ENCODE assay signal across 10 cellular contexts in the genomic region with DNA sequence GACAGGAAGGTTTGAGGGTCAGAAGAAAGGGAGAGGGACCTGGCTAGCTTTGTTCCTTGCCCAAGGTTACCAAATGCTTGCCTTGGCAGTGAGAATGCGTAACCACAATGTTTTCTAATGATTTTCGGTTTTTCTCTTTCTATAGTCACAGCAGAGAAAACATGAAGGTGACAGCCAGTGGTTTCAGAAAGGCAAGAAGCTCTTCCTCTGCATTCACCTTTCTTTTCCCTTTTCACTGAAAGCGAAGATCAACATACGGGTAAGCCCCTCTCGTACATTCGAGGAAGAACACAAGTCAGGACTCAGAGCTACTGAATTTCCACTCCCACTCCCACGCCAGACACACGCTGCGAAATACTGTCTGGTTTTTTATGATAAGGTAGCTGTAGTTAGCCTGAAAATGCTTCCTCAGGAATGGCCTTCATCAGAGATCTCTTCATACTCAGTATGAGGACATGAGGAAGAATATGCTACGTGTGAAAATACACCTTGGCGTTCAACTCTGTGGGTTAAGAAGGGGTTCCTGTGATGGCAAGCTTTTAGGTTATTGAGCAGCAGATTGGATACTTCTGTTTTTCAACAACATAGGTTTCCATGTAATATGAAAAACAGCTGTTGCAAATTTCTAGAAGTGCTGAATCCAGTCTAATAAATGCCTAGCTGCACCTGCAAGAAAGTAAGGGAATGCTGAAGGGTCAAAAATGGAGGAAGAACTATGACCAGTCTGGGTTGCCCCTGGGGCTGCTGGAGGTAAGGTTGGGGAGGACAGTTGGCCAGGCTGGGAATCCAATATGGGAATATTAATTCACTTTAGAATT. TPM values are rescaled to one million over a fixed set of nuclear protein-coding genes. Genes with fewer than 3 reads are reported as not detected.
DNase-seq lines count a peak whose midpoint lies in the region; ATAC-seq lines count a peak whose summit lies in the region.
"Had no signal": no experiment of that assay in that cellular context is flagged by ENCODE, and none has a peak within 500 bp of the region (broad histone marks: within the 10 kb centered on the region; RNA-seq: fewer than 3 reads in every experiment).

No MANE protein-coding gene starts in this region.

- H3K4me1 Mint-ChIP-seq in naive thymus-derived CD8-positive, alpha-beta T cell = peaks cover 10 to 41% (median 25%) of the 10 kb centered on the region in 4 donors

- peaks cover 0 to 11% (median 4%) of the 10 kb centered on the region in 3 donors for H3K36me3 Mint-ChIP-seq in naive thymus-derived CD8-positive, alpha-beta T cell

- peak overlapping the region in 6 of 10 donors; percentile 16 to 59 (median 30) for H3K4me3 Mint-ChIP-seq in naive thymus-derived CD8-positive, alpha-beta T cell

- no peak for DNase-seq in activated CD4-positive, CD25-positive, alpha-beta regulatory T cell (lab: John Stamatoyannopoulos, UW)
- no peak for DNase-seq in naive thymus-derived CD8-positive, alpha-beta T cell
- no peak for DNase-seq in NCI-H510A treated with DMSO at 0.1 percent for 48 hours (lab: John Stamatoyannopoulos, UW)
- DNase-seq in NK-92 (lab: John Stamatoyannopoulos, UW; ENCODE audit: unreplicated experiment) = no peak
- no peak for DNase-seq in KG1 (lab: John Stamatoyannopoulos, UW)
- DNase-seq: NCI-H1694 treated with DMSO at 0.1 percent for 48 hours, testis had no signal

- POLR2A ChIA-PET in naive thymus-derived CD8-positive, alpha-beta T cell (lab: Charles Lee) = no interaction called here

- peak; percentile 67 to 68 for ATAC-seq in activated CD4-positive, CD25-positive, alpha-beta regulatory T cell treated with anti-CD3 and anti-CD28 coated beads, Interleukin-2, amount 50 U/mL, for 24 hours
- ATAC-seq in GM21717 (IDR thresholded peaks at IDR 0.05; ENCODE audit: unreplicated experiment) = peak; percentile 48
- peak; percentile 35 for ATAC-seq in HG03521 (IDR thresholded peaks at IDR 0.05; ENCODE audit: unreplicated experiment)
- ATAC-seq in naive thymus-derived CD8-positive, alpha-beta T cell = peak in 1 of 2 donors; percentile 16

- H3K27me3 Mint-ChIP-seq in naive thymus-derived CD8-positive, alpha-beta T cell = peaks cover 0 to 10% (median 6%) of the 10 kb centered on the region in 5 donors

- H3K27ac Mint-ChIP-seq in naive thymus-derived CD8-positive, alpha-beta T cell = peak overlapping the region in 7 of 10 donors; percentile 12 to 77 (median 64)

- H3K9me3 Mint-ChIP-seq in naive thymus-derived CD8-positive, alpha-beta T cell = peaks cover 0 to 16% (median 2%) of the 10 kb centered on the region in 9 donors

RNA-seq across cellular contexts. Expression of gene CD83, which starts 7.4 kb away (rescaled TPM):
- 10 to 100 TPM; 10.3 to 10.4 TPM for total RNA-seq in naive thymus-derived CD8-positive, alpha-beta T cell
- polyA plus RNA-seq in naive thymus-derived CD8-positive, alpha-beta T cell = 1 to 10 TPM; 1.6 to 2.9 (median 1.8) TPM
